1 cellular context compared by ENCODE assay signal in genomic region chr5:31530541-31531265, GRCh38.
A peak's percentile ranks its signal among the peaks of the same experiment; 100 is the strongest.
TF ChIP-seq lines count a peak whose summit lies in the region.

No MANE protein-coding gene starts in this region.

TF ChIP-seq in K562, 482 proteins besides CTCF, POLR2A, EP300 and RAD21 (continued from another document):
- TF ChIP-seq MTA2 (IDR thresholded peaks at IDR 0.05; ENCODE audit: low read depth): no peak
- peak; percentile 47; the same call in 1 of the 2 replicates for TF ChIP-seq LEF1 (IDR thresholded peaks at IDR 0.05)
- TF ChIP-seq ARID1B (IDR thresholded peaks at IDR 0.05): 0 out of 2 replicates have a peak, but pooled peaks have one; percentile 30
- TF ChIP-seq RBM25 (IDR thresholded peaks at IDR 0.05; ENCODE audit: low read depth, low read length, severe bottlenecking): peak; percentile 24
- no peak for TF ChIP-seq ZNF239 (CRISPR knock-in tag; IDR thresholded peaks at IDR 0.05)
- TF ChIP-seq NFE2 (IDR thresholded peaks at IDR 0.05; ENCODE audit: low read depth): peak; percentile 93
- peak; percentile 82 for TF ChIP-seq MAFG (tag; conservative IDR thresholded peaks at IDR 0.05)
- TF ChIP-seq KLF1 (tag; IDR thresholded peaks at IDR 0.05): no peak
- peak; percentile 87 for TF ChIP-seq ZKSCAN1 (IDR thresholded peaks at IDR 0.05; ENCODE audit: low read depth, low read length)
- TF ChIP-seq MAFK (IDR thresholded peaks at IDR 0.05; ENCODE audit: low read length): peak; percentile 71
- peak in 1 of 2 experiments; percentile 85; a peak in 2 of 4 replicates for TF ChIP-seq SRF (CRISPR knock-in tag; IDR thresholded peaks at IDR 0.05)
- TF ChIP-seq ZFP36 (IDR thresholded peaks at IDR 0.05; ENCODE audit: low read depth, low read length, partially characterized antibody): peak; percentile 86
- TF ChIP-seq ZNF75A (CRISPR knock-in tag; IDR thresholded peaks at IDR 0.05): no peak
- 0 out of 2 replicates have a peak, but pooled peaks have one; percentile 30 for TF ChIP-seq SMARCC2 (IDR thresholded peaks at IDR 0.05; ENCODE audit: low read depth)
- peak; percentile 58; the same call in 1 of the 2 replicates for TF ChIP-seq ZKSCAN8 (CRISPR knock-in tag; IDR thresholded peaks at IDR 0.05)
- TF ChIP-seq TBP (optimal IDR thresholded peaks at IDR 0.05; ENCODE audit: low read depth, low read length): peak; percentile 24
TF ChIP-seq in K562: peak in this region for 23.
